8 cellular contexts compared by ENCODE assay signal in genomic region chr13:75636339-75637095, GRCh38. TPM values are rescaled to one million over a fixed set of nuclear protein-coding genes. Genes with fewer than 3 reads are reported as not detected.
A peak's percentile ranks its signal among the peaks of the same experiment; 100 is the strongest.
DNase-seq lines count a peak whose midpoint lies in the region; ATAC-seq, FAIRE-seq and TF ChIP-seq lines count a peak whose summit lies in the region.

No MANE protein-coding gene starts in this region.

- H3K27me3 ChIP-seq in Panc1 (ENCODE audit: control insufficient read depth, insufficient read depth, low read length): no peaks in the 10 kb centered on the region
- no peaks in the 10 kb centered on the region for H3K27me3 ChIP-seq in pancreas

- H3K27ac ChIP-seq in Panc1 (ENCODE audit: low read length): peak overlapping the region; percentile 51
- H3K27ac ChIP-seq in pancreas: peak overlapping the region; percentile 69 to 81 (median 79)

- ATAC-seq in GM19023 (IDR thresholded peaks at IDR 0.05; ENCODE audit: unreplicated experiment): peak; percentile 53
- peak; percentile 48 for ATAC-seq in HG03135 (IDR thresholded peaks at IDR 0.05; ENCODE audit: unreplicated experiment)
- ATAC-seq in Panc1: peak; percentile 62
- peak; percentile 50 to 68 (median 58) for ATAC-seq in pancreas

- no peak overlapping the region for H3K27ac Mint-ChIP-seq in glutamatergic neuron (ENCODE audit: unreplicated experiment)

- in situ Hi-C loops in Panc1 (cut with HindIII; ENCODE audit: low pct_unique_long_range_greater_than_20kb, low sequenced_read_pairs): no loop called here

- H3K36me3 Mint-ChIP-seq in glutamatergic neuron (ENCODE audit: unreplicated experiment): no peaks in the 10 kb centered on the region

- peaks cover 2% of the 10 kb centered on the region for H3K9me3 Mint-ChIP-seq in glutamatergic neuron (ENCODE audit: unreplicated experiment)

- no TSS peak for BruUV-seq in Panc1 (replicated peaks; lab: Mats Ljungman, UMichigan)

- H3K9me3 ChIP-seq in Panc1 (ENCODE audit: control insufficient read depth, insufficient read depth, low read depth, low read length) (no peaks in the 10 kb centered on the region), pancreas (no peaks in the 10 kb centered on the region)

- DNase-seq in AG10803 (ENCODE audit: low read depth) (peak; percentile 56), Panc1 (ENCODE audit: low read depth, low spot score) (no peak), glutamatergic neuron (peak; percentile 33), pancreas (peak; percentile 6 to 80 (median 40)), NCI-H187 treated with DMSO at 0.1 percent for 48 hours (lab: John Stamatoyannopoulos, UW) (no peak)
- peak; percentile 76 for DNase-seq in activated effector memory CD4-positive, alpha-beta T cell treated with anti-CD3 and anti-CD28 coated beads, Interleukin-2, amount 50 U/mL, for 16 hours

- H3K36me3 ChIP-seq in Panc1 (ENCODE audit: control insufficient read depth, insufficient read depth, low read length): no peaks in the 10 kb centered on the region
- H3K36me3 ChIP-seq in pancreas: no peaks in the 10 kb centered on the region

- H3K27me3 Mint-ChIP-seq in glutamatergic neuron (ENCODE audit: unreplicated experiment): peaks cover 13% of the 10 kb centered on the region

- no peak for TF ChIP-seq CTCF in AG10803 (conservative IDR thresholded peaks at IDR 0.05; ENCODE audit: low read length)
- TF ChIP-seq CTCF in Panc1 (IDR thresholded peaks at IDR 0.05): no peak
- no peak for TF ChIP-seq CTCF in glutamatergic neuron (IDR thresholded peaks at IDR 0.05; ENCODE audit: partially characterized antibody, unreplicated experiment)
- TF ChIP-seq CTCF in pancreas (IDR thresholded peaks at IDR 0.05): no peak

- H3K4me1 ChIP-seq in Panc1 (ENCODE audit: control insufficient read depth, insufficient read depth, low read length) (no peaks in the 10 kb centered on the region; the same call in 1 of the 2 replicates), pancreas (no peaks in the 10 kb centered on the region)

- intact Hi-C loops in Panc1 (cut with micrococcal nuclease; ENCODE audit: unreplicated experiment) (no loop called here), pancreas (cut with DNase I) (no loop called here)

- H3K4me3 ChIP-seq in AG10803 (ENCODE audit: low read length) (peak overlapping the region; percentile 99), Panc1 (ENCODE audit: low read depth in 2 of 2, low read length in 2 of 2) (peak overlapping the region; percentile 63 to 80), pancreas (peak overlapping the region; percentile 28 to 79 (median 66))

- POLR2A ChIA-PET in Panc1 (lab: Charles Lee): no interaction called here

- no peak for FAIRE-seq in pancreas (lab: Jason Lieb, UNC)

- H3K4me3 Mint-ChIP-seq in glutamatergic neuron (ENCODE audit: unreplicated experiment): peak overlapping the region; percentile 63

- peaks cover 3% of the 10 kb centered on the region for H3K4me1 Mint-ChIP-seq in glutamatergic neuron (ENCODE audit: low read depth, unreplicated experiment)

- CTCF ChIA-PET in Panc1 (lab: Charles Lee): no interaction called here

- WGBS in pancreas, 2 donors: 3% methylated on average over 62 to 69 of the region's 69 CpGs

RNA-seq across cellular contexts. Expression of gene LMO7, which starts 0.4 kb away (rescaled TPM):
- total RNA-seq in Panc1 (2021; ENCODE audit: unreplicated experiment) (11.8 TPM), glutamatergic neuron (ENCODE audit: unreplicated experiment) (5.0 TPM), pancreas (10 to 100 TPM; 14.7 to 47.8 (median 29.1) TPM)
- polyA plus RNA-seq in Panc1 (2012; ENCODE audit: insufficient read length): 7.6 TPM
- 10 to 100 TPM; 20.7 to 50.4 TPM for polyA plus RNA-seq in pancreas

Comparison
In these comparisons a context has a peak if more than half of its experiments do, and no peak if none do; other contexts are left out.
1. DNase-seq: peak in AG10803 (single experiment), activated effector memory CD4-positive, alpha-beta T cell treated with anti-CD3 and anti-CD28 coated beads, Interleukin-2, amount 50 U/mL, for 16 hours (single experiment), glutamatergic neuron (single experiment) and pancreas (6 of 6); none in Panc1 (single experiment) and NCI-H187 treated with DMSO at 0.1 percent for 48 hours (single experiment).
2. Peak in every context shown above with its lines, with median percentiles within 50 percentile points of each other: H3K4me3 ChIP-seq and ATAC-seq.